ENCODE assay signal across 14 cellular contexts in the genomic region with DNA sequence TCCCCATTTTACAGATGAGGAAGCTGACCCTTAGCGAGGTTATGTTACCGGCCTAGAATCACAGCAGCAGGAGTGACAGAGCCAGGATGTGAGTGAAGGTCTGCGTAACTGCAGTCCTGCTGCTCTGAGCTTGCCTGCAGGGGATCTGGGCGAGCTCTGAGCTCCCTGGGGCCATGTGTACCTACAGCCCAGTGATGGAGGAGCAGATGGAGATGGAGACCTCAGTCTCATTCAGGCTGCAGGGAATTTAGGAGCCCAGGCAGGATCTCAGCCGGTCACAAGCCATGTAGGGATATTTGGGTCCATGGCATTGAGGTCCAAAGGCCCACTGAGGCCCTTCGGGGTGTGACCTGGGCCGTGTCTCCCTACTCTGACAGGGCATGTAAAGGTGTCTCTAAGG.
"Had no signal": no experiment of that assay in that cellular context is flagged by ENCODE, and none has a peak within 500 bp of the region (broad histone marks: within the 10 kb centered on the region; RNA-seq: fewer than 3 reads in every experiment).

No MANE protein-coding gene starts in this region.

- H3K27me3 ChIP-seq: ascending aorta, gastrocnemius medialis had no signal

- H3K36me3 Mint-ChIP-seq: natural killer cell; stimulated activated effector memory CD8-positive, alpha-beta T cell treated with anti-CD3 and anti-CD28 coated beads, Interleukin-12 subunit alpha, Interleukin-12 subunit beta, amount 100 ng/mL, for 72 hours had no signal

- H3K9me3 Mint-ChIP-seq: activated CD4-positive, alpha-beta memory T cell treated with anti-CD3 and anti-CD28 coated beads, Interleukin-2, amount 10 ng/mL, durations not matched to agents 7 days and 5 days; activated naive CD4-positive, alpha-beta T cell treated with anti-CD3 and anti-CD28 coated beads for 36 hours; activated T-helper 1 cell treated with anti-CD3 and anti-CD28 coated beads, Interleukin-12 subunit alpha, Interleukin-12 subunit beta, Interleukin-2, Interleukin-4 antibody, amounts not matched to agents 30 ng/mL and 10 ng/mL and 1 ng/mL, durations not matched to agents 14 hours and 24 hours and 36 hours; endodermal cell; natural killer cell; stimulated activated effector memory CD8-positive, alpha-beta T cell treated with anti-CD3 and anti-CD28 coated beads, Interleukin-12 subunit alpha, Interleukin-12 subunit beta, amount 100 ng/mL, for 72 hours; T-helper 1 cell treated with Interleukin-12 subunit alpha and Interleukin-12 subunit beta and Interleukin-4 antibody, amounts not matched to agents 30 μg/mL and 1 μg/mL, for 36 hours had no signal

- H3K4me3 Mint-ChIP-seq: activated CD4-positive, alpha-beta memory T cell treated with anti-CD3 and anti-CD28 coated beads, Interleukin-2, amount 10 ng/mL, durations not matched to agents 7 days and 5 days; activated naive CD4-positive, alpha-beta T cell treated with anti-CD3 and anti-CD28 coated beads for 36 hours; activated T-helper 1 cell treated with anti-CD3 and anti-CD28 coated beads, Interleukin-12 subunit alpha, Interleukin-12 subunit beta, Interleukin-2, Interleukin-4 antibody, amounts not matched to agents 30 ng/mL and 10 ng/mL and 1 ng/mL, durations not matched to agents 14 hours and 24 hours and 36 hours; endodermal cell; natural killer cell; stimulated activated effector memory CD8-positive, alpha-beta T cell treated with anti-CD3 and anti-CD28 coated beads, Interleukin-12 subunit alpha, Interleukin-12 subunit beta, amount 100 ng/mL, for 72 hours; T-helper 1 cell treated with Interleukin-12 subunit alpha and Interleukin-12 subunit beta and Interleukin-4 antibody, amounts not matched to agents 30 μg/mL and 1 μg/mL, for 36 hours had no signal

- H3K9me3 ChIP-seq: ascending aorta, gastrocnemius medialis, heart right ventricle, left lung, tibial artery had no signal

- H3K27me3 Mint-ChIP-seq: activated CD4-positive, alpha-beta memory T cell treated with anti-CD3 and anti-CD28 coated beads, Interleukin-2, amount 10 ng/mL, durations not matched to agents 7 days and 5 days had no signal

- DNase-seq: activated CD4-positive, alpha-beta T cell treated with anti-CD3 and anti-CD28 coated beads for 4 hours; activated naive CD4-positive, alpha-beta T cell treated with anti-CD3 and anti-CD28 coated beads for 36 hours; endodermal cell; heart right ventricle; left lung; natural killer cell had no signal

- H3K36me3 ChIP-seq: ascending aorta, gastrocnemius medialis, heart right ventricle, left lung, tibial artery had no signal

- H3K27ac ChIP-seq: ascending aorta, gastrocnemius medialis, heart right ventricle, left lung, tibial artery had no signal

- H3K4me3 ChIP-seq: ascending aorta, dorsolateral prefrontal cortex, gastrocnemius medialis, heart right ventricle, left lung, tibial artery had no signal

- H3K4me1 Mint-ChIP-seq: activated CD4-positive, alpha-beta memory T cell treated with anti-CD3 and anti-CD28 coated beads, Interleukin-2, amount 10 ng/mL, durations not matched to agents 7 days and 5 days; natural killer cell had no signal

- H3K27ac Mint-ChIP-seq: activated CD4-positive, alpha-beta memory T cell treated with anti-CD3 and anti-CD28 coated beads, Interleukin-2, amount 10 ng/mL, durations not matched to agents 7 days and 5 days; activated naive CD4-positive, alpha-beta T cell treated with anti-CD3 and anti-CD28 coated beads for 36 hours; activated T-helper 1 cell treated with anti-CD3 and anti-CD28 coated beads, Interleukin-12 subunit alpha, Interleukin-12 subunit beta, Interleukin-2, Interleukin-4 antibody, amounts not matched to agents 30 ng/mL and 10 ng/mL and 1 ng/mL, durations not matched to agents 14 hours and 24 hours and 36 hours; natural killer cell; stimulated activated effector memory CD8-positive, alpha-beta T cell treated with anti-CD3 and anti-CD28 coated beads, Interleukin-12 subunit alpha, Interleukin-12 subunit beta, amount 100 ng/mL, for 72 hours; T-helper 1 cell treated with Interleukin-12 subunit alpha and Interleukin-12 subunit beta and Interleukin-4 antibody, amounts not matched to agents 30 μg/mL and 1 μg/mL, for 36 hours had no signal

- H3K4me1 ChIP-seq: ascending aorta, gastrocnemius medialis, heart right ventricle, left lung, tibial artery had no signal
